In the genomic region with DNA sequence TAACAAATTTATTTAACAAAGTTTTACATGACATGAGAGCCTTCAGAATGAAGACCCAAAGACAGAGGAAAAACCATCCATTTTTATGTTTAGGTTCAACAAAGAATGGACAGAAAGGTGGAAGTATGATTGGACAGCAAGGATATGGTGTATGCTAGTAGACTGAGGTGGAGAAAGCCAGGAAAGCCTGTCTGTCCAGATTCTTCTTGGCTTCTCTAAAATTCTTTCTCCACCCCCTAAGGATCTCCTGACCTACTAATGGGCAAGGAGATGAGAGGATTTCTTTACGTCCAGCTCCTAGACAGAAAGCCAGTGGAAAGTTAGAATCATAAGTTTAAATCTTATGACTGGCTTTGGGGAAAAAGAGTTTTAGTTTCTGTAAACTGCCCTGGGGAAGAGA, we compare ENCODE assay signal across 18 cellular contexts. TPM values are rescaled to one million over a fixed set of nuclear protein-coding genes. Genes with fewer than 3 reads are reported as not detected.
DNase-seq lines count a peak whose midpoint lies in the region; ATAC-seq lines count a peak whose summit lies in the region.
"Had no signal": no experiment of that assay in that cellular context is flagged by ENCODE, and none has a peak within 500 bp of the region (broad histone marks: within the 10 kb centered on the region; RNA-seq: fewer than 3 reads in every experiment).

No MANE protein-coding gene starts in this region.

- DNase-seq in activated naive CD4-positive, alpha-beta T cell treated with anti-CD3 and anti-CD28 coated beads for 36 hours, result no peak
- DNase-seq in activated naive CD4-positive, alpha-beta T cell treated with anti-CD3 and anti-CD28 coated beads, Interleukin-2, amount 10 ng/mL, durations not matched to agents 7 days and 5 days, result no peak
- DNase-seq in HT-29 (ENCODE audit: low spot score), result peak; percentile 50
- DNase-seq in activated naive CD8-positive, alpha-beta T cell treated with anti-CD3 and anti-CD28 coated beads, Interleukin-2, amount 50 U/mL, for 24 hours, result no peak
- DNase-seq in trophoblast cell, result peak; percentile 86 to 90
- no peak for DNase-seq in caudate nucleus (lab: John Stamatoyannopoulos, UW)
- DNase-seq: activated CD4-positive, alpha-beta T cell treated with anti-CD3 and anti-CD28 coated beads for 4 hours; activated T-cell treated with anti-CD3 and anti-CD28 coated beads for 4 hours; adrenal gland; dorsolateral prefrontal cortex; left ventricle myocardium superior; NCI-H1436; NCI-H2171; ovary; sigmoid colon; T1000 had no signal

- H3K27ac ChIP-seq in trophoblast cell (ENCODE audit: low read depth, low read length) (peak overlapping the region; percentile 86), caudate nucleus (ENCODE audit: low read depth, low read length) (no peak overlapping the region)
- H3K27ac ChIP-seq: adrenal gland, ovary, sigmoid colon had no signal

- peaks cover 45% of the 10 kb centered on the region for H3K4me1 Mint-ChIP-seq in activated naive CD4-positive, alpha-beta T cell treated with anti-CD3 and anti-CD28 coated beads for 36 hours (ENCODE audit: low read depth)
- peaks cover 45% of the 10 kb centered on the region for H3K4me1 Mint-ChIP-seq in activated naive CD4-positive, alpha-beta T cell treated with anti-CD3 and anti-CD28 coated beads, Interleukin-2, amount 10 ng/mL, durations not matched to agents 7 days and 5 days
- H3K4me1 Mint-ChIP-seq in activated naive CD8-positive, alpha-beta T cell treated with anti-CD3 and anti-CD28 coated beads, Interleukin-2, amount 50 U/mL, for 24 hours, result peaks cover 46% of the 10 kb centered on the region

- no peak overlapping the region for H3K4ac ChIP-seq in trophoblast cell (ENCODE audit: low read depth, low read length)

- peaks cover 17% of the 10 kb centered on the region for H3K79me1 ChIP-seq in trophoblast cell (ENCODE audit: low read length)

- no peak overlapping the region for H3K18ac ChIP-seq in trophoblast cell (ENCODE audit: low read length)

- peaks cover 13% of the 10 kb centered on the region for H3K79me2 ChIP-seq in trophoblast cell (ENCODE audit: control insufficient read depth, insufficient read depth, low read length, poor library complexity)

- peaks cover 9 to 11% of the 10 kb centered on the region in 2 experiments for H3K36me3 ChIP-seq in trophoblast cell (ENCODE audit: control insufficient read depth in 1 of 2, insufficient read depth in 2 of 2, low read length in 2 of 2)
- H3K36me3 ChIP-seq: ovary had no signal

- peaks cover 47% of the 10 kb centered on the region for H3K36me3 Mint-ChIP-seq in activated naive CD4-positive, alpha-beta T cell treated with anti-CD3 and anti-CD28 coated beads for 36 hours (ENCODE audit: low read depth)
- H3K36me3 Mint-ChIP-seq in activated naive CD4-positive, alpha-beta T cell treated with anti-CD3 and anti-CD28 coated beads, Interleukin-2, amount 10 ng/mL, durations not matched to agents 7 days and 5 days, result peaks cover 45% of the 10 kb centered on the region
- peaks cover 54% of the 10 kb centered on the region for H3K36me3 Mint-ChIP-seq in activated naive CD8-positive, alpha-beta T cell treated with anti-CD3 and anti-CD28 coated beads, Interleukin-2, amount 50 U/mL, for 24 hours (ENCODE audit: low read depth)

- H3K9me3 Mint-ChIP-seq in activated naive CD4-positive, alpha-beta T cell treated with anti-CD3 and anti-CD28 coated beads for 36 hours, result no peaks in the 10 kb centered on the region
- H3K9me3 Mint-ChIP-seq in activated naive CD4-positive, alpha-beta T cell treated with anti-CD3 and anti-CD28 coated beads, Interleukin-2, amount 10 ng/mL, durations not matched to agents 7 days and 5 days, result no peaks in the 10 kb centered on the region
- H3K9me3 Mint-ChIP-seq in activated naive CD8-positive, alpha-beta T cell treated with anti-CD3 and anti-CD28 coated beads, Interleukin-2, amount 50 U/mL, for 24 hours, result no peaks in the 10 kb centered on the region

- peaks cover 10 to 13% of the 10 kb centered on the region in 2 experiments for H3K4me1 ChIP-seq in trophoblast cell (ENCODE audit: control insufficient read depth in 1 of 2, insufficient read depth in 2 of 2, low read length in 2 of 2)

- H3K14ac ChIP-seq in trophoblast cell (ENCODE audit: low read length), result no peak overlapping the region

- no peaks in the 10 kb centered on the region for H3K27me3 ChIP-seq in trophoblast cell (ENCODE audit: insufficient read depth, low read length)
- H3K27me3 ChIP-seq: adrenal gland, dorsolateral prefrontal cortex, ovary, sigmoid colon had no signal

- H3K4me2 ChIP-seq in trophoblast cell (ENCODE audit: low read length), result peak overlapping the region; percentile 41

- H2BK120ac ChIP-seq in trophoblast cell (ENCODE audit: insufficient read depth, low read length, poor library complexity), result no peak overlapping the region

- H4K8ac ChIP-seq in trophoblast cell (ENCODE audit: low read depth, low read length), result no peak overlapping the region

- no peaks in the 10 kb centered on the region for H3K9me3 ChIP-seq in trophoblast cell (ENCODE audit: insufficient read depth, low read depth, low read length)
- H3K9me3 ChIP-seq: adrenal gland, ovary, sigmoid colon had no signal

- ATAC-seq in activated naive CD8-positive, alpha-beta T cell treated with anti-CD3 and anti-CD28 coated beads, Interleukin-2, amount 50 U/mL, for 24 hours, result no peak
- ATAC-seq in HG03095 (IDR thresholded peaks at IDR 0.05; ENCODE audit: unreplicated experiment) (no peak), GM21619 (IDR thresholded peaks at IDR 0.05; ENCODE audit: unreplicated experiment) (no peak)
- ATAC-seq: left ventricle myocardium superior had no signal

- WGBS in trophoblast cell (ENCODE audit: extremely low coverage, insufficient coverage, insufficient read length), result no CpG with 5 or more reads among the region's 1 CpG

- no peak overlapping the region for H4K91ac ChIP-seq in trophoblast cell (ENCODE audit: low read depth, low read length)

- CTCF ChIA-PET in activated naive CD4-positive, alpha-beta T cell treated with anti-CD3 and anti-CD28 coated beads for 36 hours (lab: Charles Lee), result no interaction called here
- CTCF ChIA-PET in activated naive CD4-positive, alpha-beta T cell treated with anti-CD3 and anti-CD28 coated beads, Interleukin-2, amount 10 ng/mL, durations not matched to agents 7 days and 5 days (lab: Charles Lee), result interaction anchor here (0.7 kb wide), 1 partner anchor 115 kb away, joined by 4 read pairs; no protein-coding TSS in a partner anchor

- H2BK5ac ChIP-seq in trophoblast cell (ENCODE audit: low read depth, low read length, poor library complexity), result no peak overlapping the region

- no peak overlapping the region for H3K9ac ChIP-seq in trophoblast cell (ENCODE audit: low read length)

- H4K12ac ChIP-seq in trophoblast cell (ENCODE audit: low read depth, low read length), result no peak overlapping the region

- no peak overlapping the region for H2AK5ac ChIP-seq in trophoblast cell (ENCODE audit: low read length)

- no peak overlapping the region for H2AFZ ChIP-seq in trophoblast cell (ENCODE audit: insufficient read depth, low read length, poor library complexity)

- no peak overlapping the region for H2BK12ac ChIP-seq in trophoblast cell (ENCODE audit: low read length)

- no peaks in the 10 kb centered on the region for H3K27me3 Mint-ChIP-seq in activated naive CD4-positive, alpha-beta T cell treated with anti-CD3 and anti-CD28 coated beads for 36 hours (ENCODE audit: low read depth)
- H3K27me3 Mint-ChIP-seq in activated naive CD4-positive, alpha-beta T cell treated with anti-CD3 and anti-CD28 coated beads, Interleukin-2, amount 10 ng/mL, durations not matched to agents 7 days and 5 days, result no peaks in the 10 kb centered on the region
- H3K27me3 Mint-ChIP-seq in activated naive CD8-positive, alpha-beta T cell treated with anti-CD3 and anti-CD28 coated beads, Interleukin-2, amount 50 U/mL, for 24 hours, result no peaks in the 10 kb centered on the region

- H3K4me3 ChIP-seq in trophoblast cell (ENCODE audit: low read depth, low read length), result no peak overlapping the region
- H3K4me3 ChIP-seq: adrenal gland, dorsolateral prefrontal cortex, ovary, sigmoid colon had no signal

- no peak overlapping the region for H3K4me3 Mint-ChIP-seq in activated naive CD4-positive, alpha-beta T cell treated with anti-CD3 and anti-CD28 coated beads for 36 hours
- no peak overlapping the region for H3K4me3 Mint-ChIP-seq in activated naive CD4-positive, alpha-beta T cell treated with anti-CD3 and anti-CD28 coated beads, Interleukin-2, amount 10 ng/mL, durations not matched to agents 7 days and 5 days
- peak overlapping the region; percentile 61 for H3K4me3 Mint-ChIP-seq in activated naive CD8-positive, alpha-beta T cell treated with anti-CD3 and anti-CD28 coated beads, Interleukin-2, amount 50 U/mL, for 24 hours

- H3K23ac ChIP-seq in trophoblast cell (ENCODE audit: low read length), result no peak overlapping the region

- intact Hi-C loops in activated naive CD4-positive, alpha-beta T cell treated with anti-CD3 and anti-CD28 coated beads for 36 hours (cut with micrococcal nuclease), result loop anchor here (5.0 to 10.0 kb wide), 2 partner anchors 697 to 770 kb away; partner anchors contain the start of genes MREG, PECR and TMEM169

- H3K27ac Mint-ChIP-seq in activated naive CD4-positive, alpha-beta T cell treated with anti-CD3 and anti-CD28 coated beads for 36 hours, result peak overlapping the region; percentile 3
- H3K27ac Mint-ChIP-seq in activated naive CD4-positive, alpha-beta T cell treated with anti-CD3 and anti-CD28 coated beads, Interleukin-2, amount 10 ng/mL, durations not matched to agents 7 days and 5 days, result no peak overlapping the region
- H3K27ac Mint-ChIP-seq in activated naive CD8-positive, alpha-beta T cell treated with anti-CD3 and anti-CD28 coated beads, Interleukin-2, amount 50 U/mL, for 24 hours, result peak overlapping the region; percentile 78

RNA-seq across cellular contexts. Expression of gene ATIC, which starts 3.0 kb away (rescaled TPM):
- total RNA-seq in activated naive CD4-positive, alpha-beta T cell treated with anti-CD3 and anti-CD28 coated beads for 36 hours, result 100 to 1,000 TPM; 281 to 305 TPM
- 15.4 and 29.2 TPM in 2 replicates for total RNA-seq in HT-29 (2014; rRNA removed; shearing (Covaris generic))
- polyA plus RNA-seq in trophoblast cell (2013), result 268 and 278 TPM in 2 replicates

Comparison
In these comparisons a context has a peak if more than half of its experiments do, and no peak if none do; other contexts are left out.
1. DNase-seq: peak in HT-29 (single experiment) and trophoblast cell (2 of 2); none in activated naive CD4-positive, alpha-beta T cell treated with anti-CD3 and anti-CD28 coated beads for 36 hours (single experiment), activated naive CD4-positive, alpha-beta T cell treated with anti-CD3 and anti-CD28 coated beads, Interleukin-2, amount 10 ng/mL, durations not matched to agents 7 days and 5 days (single experiment), activated naive CD8-positive, alpha-beta T cell treated with anti-CD3 and anti-CD28 coated beads, Interleukin-2, amount 50 U/mL, for 24 hours (single experiment) and caudate nucleus (0 of 61).